ENCODE assay signal across 25 cellular contexts in genomic region chr16:25265968-25266367, GRCh38. TPM values are rescaled to one million over a fixed set of nuclear protein-coding genes. Genes with fewer than 3 reads are reported as not detected.
DNase-seq lines count a peak whose midpoint lies in the region; ATAC-seq, FAIRE-seq and TF ChIP-seq lines count a peak whose summit lies in the region.
"Had no signal": no experiment of that assay in that cellular context is flagged by ENCODE, and none has a peak within 500 bp of the region (broad histone marks: within the 10 kb centered on the region; RNA-seq: fewer than 3 reads in every experiment).

No MANE protein-coding gene starts in this region.

- H2AFZ ChIP-seq in SK-N-SH (ENCODE audit: low read depth) (no peak overlapping the region), H1 (ENCODE audit: low read length) (no peak overlapping the region), GM23248 (no peak overlapping the region)

- H3K9me3 ChIP-seq in SK-N-SH (no peaks in the 10 kb centered on the region), H1 (ENCODE audit: insufficient read depth in 2 of 2, low read depth in 1 of 2, low read length in 1 of 2) (no peaks in the 10 kb centered on the region), GM23248 (ENCODE audit: low read depth) (no peaks in the 10 kb centered on the region)
- no peaks in the 10 kb centered on the region for H3K9me3 ChIP-seq in naive thymus-derived CD4-positive, alpha-beta T cell (ENCODE audit: control insufficient read depth in 2 of 3, low read length in 3 of 3)
- H3K9me3 ChIP-seq: BE2C had no signal

- H2BK120ac ChIP-seq in H1 (replicated peaks; ENCODE audit: low read depth, low read length) = no peak overlapping the region

- in situ Hi-C loops in GM23248 (cut with MboI) = loop anchor here (25.0 kb wide), 1 partner anchor 1846 kb away; no protein-coding TSS in a partner anchor

- H3K27me3 ChIP-seq in SK-N-SH (ENCODE audit: insufficient read depth) (no peaks in the 10 kb centered on the region), H1 (replicated peaks in 1 of 4; ENCODE audit: control insufficient read depth in 3 of 4, extremely low read depth in 1 of 4, insufficient read depth in 3 of 4, low read length in 3 of 4) (no peaks in the 10 kb centered on the region), GM23248 (replicated peaks; ENCODE audit: insufficient read depth) (no peaks in the 10 kb centered on the region)
- H3K27me3 ChIP-seq in naive thymus-derived CD4-positive, alpha-beta T cell (ENCODE audit: control insufficient read depth in 2 of 2, insufficient read depth in 2 of 2, low read length in 2 of 2) = no peaks in the 10 kb centered on the region
- H3K27me3 ChIP-seq: BE2C; BLaER1 treated with 17β-estradiol and CSF1 and Interleukin-3, amounts not matched to agents 10 nM and 100 nM had no signal

- no peak overlapping the region for H3K4me2 ChIP-seq in SK-N-SH
- H3K4me2 ChIP-seq in H1 (ENCODE audit: insufficient read depth in 1 of 2, low read depth in 2 of 2, low read length in 2 of 2) = no peak overlapping the region
- no peak overlapping the region for H3K4me2 ChIP-seq in GM23248 (ENCODE audit: unreplicated experiment)
- H3K4me2 ChIP-seq: BLaER1 treated with 17β-estradiol and CSF1 and Interleukin-3, amounts not matched to agents 10 nM and 100 nM had no signal

- DNase-seq in SK-N-SH = no peak
- no peak for DNase-seq in H1 (ENCODE audit: low read depth in 1 of 2, low spot score in 2 of 2)
- no peak for DNase-seq in neural crest cell (ENCODE audit: low read depth, low spot score)
- DNase-seq in C1 segment of cervical spinal cord (lab: John Stamatoyannopoulos, UW) = no peak
- DNase-seq in naive thymus-derived CD4-positive, alpha-beta T cell = no peak
- DNase-seq in GM23248 = no peak
- DNase-seq: ACHN; AML-193; BE2C; Calu3; CD4-positive, alpha-beta memory T cell; COR-L47; DMS53; DMS79 treated with DMSO at 0.1 percent for 48 hours; GF-D8; H9; HFFc6 had no signal

- no peaks in the 10 kb centered on the region for H3K4me1 Mint-ChIP-seq in neural crest cell
- H3K4me1 Mint-ChIP-seq in naive thymus-derived CD4-positive, alpha-beta T cell = peaks cover 20 to 48% (median 37%) of the 10 kb centered on the region in 7 donors
- H3K4me1 Mint-ChIP-seq: H9 had no signal

- FAIRE-seq in H1 (lab: Jason Lieb, UNC) = no peak
- FAIRE-seq: A204.1, GM12891, GM18507 had no signal

- no peak overlapping the region for H2BK5ac ChIP-seq in H1 (ENCODE audit: low read depth, low read length)

- H3K27ac ChIP-seq in SK-N-SH (ENCODE audit: low read depth in 2 of 2, low read length in 1 of 2) = no peak overlapping the region
- no peak overlapping the region for H3K27ac ChIP-seq in H1 (ENCODE audit: low read depth, low read length)
- no peak overlapping the region for H3K27ac ChIP-seq in naive thymus-derived CD4-positive, alpha-beta T cell (ENCODE audit: low read depth, low read length)
- H3K27ac ChIP-seq in GM23248 = no peak overlapping the region
- H3K27ac ChIP-seq: 22Rv1; BLaER1 treated with 17β-estradiol and CSF1 and Interleukin-3, amounts not matched to agents 10 nM and 100 nM had no signal

- WGBS in SK-N-SH (ENCODE audit: low lambda C conversion rate) = 98% methylated on average over 2 of the region's 2 CpGs
- 96% methylated on average over 2 of the region's 2 CpGs; no CpG with 5 or more reads in 1 of the 2 experiments for WGBS in H1 (ENCODE audit: extremely low coverage in 1 of 2, insufficient coverage in 1 of 2, insufficient read length in 1 of 2, insufficient replicate concordance in 2 of 2, low coverage in 1 of 2, low lambda C conversion rate in 2 of 2, missing lambda C conversion rate in 1 of 2), 2 experiments
- WGBS in GM23248 (ENCODE audit: low coverage in 1 of 2, low lambda C conversion rate in 2 of 2, missing lambda C conversion rate in 2 of 2), 2 experiments = 95 to 98% methylated on average over 2 of the region's 2 CpGs

- H3K4me3 ChIP-seq in SK-N-SH (ENCODE audit: low read depth in 2 of 2, low read length in 1 of 2) (no peak overlapping the region), H1 (ENCODE audit: extremely low read depth in 1 of 4, insufficient read depth in 2 of 4, low read depth in 3 of 4, low read length in 4 of 4) (no peak overlapping the region), GM23248 (no peak overlapping the region)
- H3K4me3 ChIP-seq in naive thymus-derived CD4-positive, alpha-beta T cell (ENCODE audit: low read length) = no peak overlapping the region
- H3K4me3 ChIP-seq: BLaER1 treated with 17β-estradiol and CSF1 and Interleukin-3, amounts not matched to agents 10 nM and 100 nM had no signal

- ATAC-seq in SK-N-SH treated with all-trans-retinoic acid at 6 μM for 48 hours = no peak
- ATAC-seq in naive thymus-derived CD4-positive, alpha-beta T cell = no peak

- H4K91ac ChIP-seq in H1 (replicated peaks; ENCODE audit: insufficient read length, low read length) = no peak overlapping the region

- no peak overlapping the region for H3K4me3 Mint-ChIP-seq in neural crest cell
- no peak overlapping the region for H3K4me3 Mint-ChIP-seq in naive thymus-derived CD4-positive, alpha-beta T cell
- H3K4me3 Mint-ChIP-seq: H9, HFFc6 had no signal

- peaks cover 13% of the 10 kb centered on the region for H3K79me1 ChIP-seq in H1 (ENCODE audit: low read depth, low read length)

- peaks cover 2% of the 10 kb centered on the region for H3K9me3 Mint-ChIP-seq in neural crest cell
- peaks cover 0 to 2% (median 0%) of the 10 kb centered on the region in 11 donors for H3K9me3 Mint-ChIP-seq in naive thymus-derived CD4-positive, alpha-beta T cell
- H3K9me3 Mint-ChIP-seq: CD4-positive, alpha-beta memory T cell; H9; HFFc6 had no signal

- CTCF ChIA-PET in SK-N-SH (lab: Yijun Ruan, JAX) = interaction anchor here (3.4 kb wide), 1 partner anchor 10 kb away, joined by 12 read pairs; no protein-coding TSS in a partner anchor
- CTCF ChIA-PET in H1 (lab: Charles Lee; ENCODE audit: partially characterized antibody) = interaction anchor here (2.0 kb wide), 1 partner anchor 10 kb away, joined by 8 read pairs; no protein-coding TSS in a partner anchor
- CTCF ChIA-PET in naive thymus-derived CD4-positive, alpha-beta T cell (lab: Charles Lee) = interaction anchor here (0.7 to 1.9 kb wide), 4 partner anchors 11 to 589 kb away, joined by 3 to 11 read pairs (median 4); partner anchors contain the start of gene LCMT1

- H2BK15ac ChIP-seq in H1 (ENCODE audit: low read length) = no peak overlapping the region

- H3K79me2 ChIP-seq in SK-N-SH (ENCODE audit: insufficient read depth) (peaks cover 24% of the 10 kb centered on the region), H1 (ENCODE audit: control insufficient read depth in 1 of 2, insufficient read depth in 2 of 2, low read length in 2 of 2) (peaks cover 5 to 43% of the 10 kb centered on the region in 2 experiments), GM23248 (ENCODE audit: insufficient read depth) (peaks cover 61% of the 10 kb centered on the region)

- H3K4me1 ChIP-seq in SK-N-SH (ENCODE audit: control insufficient read depth in 1 of 2, insufficient read depth in 2 of 2, low read depth in 1 of 2, low read length in 1 of 2) = no peaks in the 10 kb centered on the region
- H3K4me1 ChIP-seq in H1 (replicated peaks in 1 of 4; ENCODE audit: control insufficient read depth in 3 of 4, insufficient read depth in 4 of 4, low read length in 3 of 4) = no peaks in the 10 kb centered on the region
- peaks cover 0 to under 1% of the 10 kb centered on the region in 2 donors for H3K4me1 ChIP-seq in naive thymus-derived CD4-positive, alpha-beta T cell (ENCODE audit: control insufficient read depth in 2 of 2, insufficient read depth in 2 of 2, low read length in 2 of 2)
- H3K4me1 ChIP-seq in GM23248 (ENCODE audit: insufficient read depth) = no peaks in the 10 kb centered on the region
- H3K4me1 ChIP-seq: BE2C had no signal

- H3K36me3 Mint-ChIP-seq in neural crest cell (ENCODE audit: low read depth) = peaks cover 28% of the 10 kb centered on the region
- H3K36me3 Mint-ChIP-seq in naive thymus-derived CD4-positive, alpha-beta T cell = peaks cover 0 to 46% (median 17%) of the 10 kb centered on the region in 5 donors

- intact Hi-C loops in naive thymus-derived CD4-positive, alpha-beta T cell (cut with micrococcal nuclease) = no loop called here

- no peak overlapping the region for H4K5ac ChIP-seq in H1 (ENCODE audit: insufficient read length, low read depth, low read length)

- H3K23ac ChIP-seq in H1 (ENCODE audit: insufficient read length) = no peak overlapping the region

- H2AK5ac ChIP-seq in H1 (ENCODE audit: low read depth, low read length) = no peak overlapping the region

- H2BK20ac ChIP-seq in H1 (ENCODE audit: low read length) = no peak overlapping the region

- peak overlapping the region; percentile 39 for H3K27ac Mint-ChIP-seq in neural crest cell (ENCODE audit: unreplicated experiment)
- no peak overlapping the region for H3K27ac Mint-ChIP-seq in naive thymus-derived CD4-positive, alpha-beta T cell
- H3K27ac Mint-ChIP-seq: HFFc6 had no signal

- no peak overlapping the region for H3K4ac ChIP-seq in H1 (replicated peaks; ENCODE audit: insufficient read length, low read depth, low read length)

- peaks cover 55% of the 10 kb centered on the region for H4K20me1 ChIP-seq in SK-N-SH (ENCODE audit: insufficient read depth)
- H4K20me1 ChIP-seq in H1 (replicated peaks in 1 of 2; ENCODE audit: control insufficient read depth in 1 of 2, insufficient read depth in 2 of 2, low read length in 2 of 2) = peaks cover 10 to 12% of the 10 kb centered on the region in 2 experiments
- peaks cover 21% of the 10 kb centered on the region for H4K20me1 ChIP-seq in GM23248 (ENCODE audit: insufficient read depth)

- H3K14ac ChIP-seq in H1 (ENCODE audit: insufficient read length) = no peak overlapping the region

- POLR2A ChIA-PET in SK-N-SH (lab: Yijun Ruan, JAX) (interaction anchor here (0.7 kb wide), 1 partner anchor 1074 kb away, joined by 3 read pairs; no protein-coding TSS in a partner anchor), H1 (lab: Charles Lee; ENCODE audit: partially characterized antibody) (interaction anchor here (0.7 to 1.5 kb wide), 2 partner anchors 11 to 52 kb away, joined by 3 read pairs; no protein-coding TSS in a partner anchor)
- POLR2A ChIA-PET in naive thymus-derived CD4-positive, alpha-beta T cell (lab: Charles Lee) = no interaction called here

- H3K18ac ChIP-seq in H1 (ENCODE audit: extremely low read depth, low read length) = no peak overlapping the region

- H3K27me3 Mint-ChIP-seq in neural crest cell (ENCODE audit: low read depth) = no peaks in the 10 kb centered on the region
- H3K27me3 Mint-ChIP-seq in naive thymus-derived CD4-positive, alpha-beta T cell = no peaks in the 10 kb centered on the region
- H3K27me3 Mint-ChIP-seq: CD4-positive, alpha-beta memory T cell had no signal

- H3K36me3 ChIP-seq in SK-N-SH (replicated peaks in 1 of 2; ENCODE audit: control insufficient read depth in 1 of 2, insufficient read depth in 2 of 2, low read length in 1 of 2) = peaks cover 4 to 8% of the 10 kb centered on the region in 2 experiments
- H3K36me3 ChIP-seq in H1 (ENCODE audit: control insufficient read depth in 2 of 4, insufficient read depth in 4 of 4, low read length in 3 of 4) = peaks cover 0 to 15% (median 2%) of the 10 kb centered on the region in 4 experiments; a peak in 4 of 8 replicates
- peaks cover 0 to 10% (median 0%) of the 10 kb centered on the region in 3 experiments for H3K36me3 ChIP-seq in naive thymus-derived CD4-positive, alpha-beta T cell (ENCODE audit: control insufficient read depth in 2 of 3, insufficient read depth in 3 of 3, low read length in 3 of 3)
- no peaks in the 10 kb centered on the region for H3K36me3 ChIP-seq in GM23248 (ENCODE audit: low read depth)
- H3K36me3 ChIP-seq: BE2C had no signal

- H3K9me2 ChIP-seq in SK-N-SH (no peaks in the 10 kb centered on the region), GM23248 (ENCODE audit: insufficient read depth) (no peaks in the 10 kb centered on the region)

- no peak for TF ChIP-seq EP300 in SK-N-SH (IDR thresholded peaks at IDR 0.05; ENCODE audit: borderline replicate concordance in 1 of 2, low read depth in 1 of 2, low read length in 1 of 2)
- no peak for TF ChIP-seq EP300 in Ishikawa (IDR thresholded peaks at IDR 0.05; ENCODE audit: borderline replicate concordance)
- TF ChIP-seq EP300 in H1 (IDR thresholded peaks at IDR 0.05; ENCODE audit: borderline replicate concordance in 1 of 2, low read depth in 2 of 2, low read length in 2 of 2) = no peak

- TF ChIP-seq CTCF in SK-N-SH (IDR thresholded peaks at IDR 0.05) (no peak), H1 (IDR thresholded peaks at IDR 0.05; ENCODE audit: control extremely low read depth in 1 of 3, insufficient read depth in 1 of 3, low read depth in 1 of 3, low read length in 3 of 3) (no peak), neural crest cell (conservative IDR thresholded peaks at IDR 0.05) (no peak)

- no peak overlapping the region for H3K56ac ChIP-seq in H1 (replicated peaks; ENCODE audit: insufficient read length, low read depth, low read length)

- H2BK12ac ChIP-seq in H1 (ENCODE audit: low read depth, low read length) = no peak overlapping the region

- TF ChIP-seq POLR2A in H1 (IDR thresholded peaks at IDR 0.05; ENCODE audit: control extremely low read depth in 1 of 2, low read depth in 2 of 2, low read length in 2 of 2) = no peak

- H3K23me2 ChIP-seq in H1 (ENCODE audit: low read depth, low read length) = no peaks in the 10 kb centered on the region

- no peak for TF ChIP-seq RAD21 in SK-N-SH (IDR thresholded peaks at IDR 0.05; ENCODE audit: low read length)
- TF ChIP-seq RAD21 in Ishikawa (IDR thresholded peaks at IDR 0.05; ENCODE audit: low read depth) = no peak
- no peak for TF ChIP-seq RAD21 in H1 (IDR thresholded peaks at IDR 0.05 in 1 of 2, conservative IDR thresholded peaks at IDR 0.05 in 1 of 2; ENCODE audit: low read depth in 2 of 2, low read length in 2 of 2)

- no peak overlapping the region for H4K8ac ChIP-seq in H1 (ENCODE audit: extremely low read depth, insufficient read depth, low read length)

- H3K9ac ChIP-seq in SK-N-SH (no peak overlapping the region), H1 (replicated peaks in 1 of 4; ENCODE audit: extremely low read depth in 1 of 4, low read depth in 3 of 4, low read length in 3 of 4) (no peak overlapping the region), GM23248 (no peak overlapping the region)
- H3K9ac ChIP-seq: BLaER1 treated with 17β-estradiol and CSF1 and Interleukin-3, amounts not matched to agents 10 nM and 100 nM had no signal

- H3F3A ChIP-seq in SK-N-SH (replicated peaks; ENCODE audit: insufficient read depth) = no peaks in the 10 kb centered on the region
- no peaks in the 10 kb centered on the region for H3F3A ChIP-seq in GM23248 (ENCODE audit: insufficient read depth)

RNA-seq across cellular contexts. Expression of gene ZKSCAN2, which starts 8.3 kb away (rescaled TPM):
- polyA plus RNA-seq in SK-N-SH (2012; rRNA removed) (1.6 and 1.9 TPM in 2 replicates), H1 (2011; rRNA removed) (2.2 and 2.6 TPM in 2 replicates), GM23248 (2016; fragmentation: Nextera tagmentation; extraction: Ambion mirVana) (1.0 and 1.2 TPM in 2 replicates)
- 1.6 TPM in 2 replicates for polyA plus RNA-seq in SK-N-SH (2012; cell fraction: cytosol; rRNA removed)
- polyA plus RNA-seq in SK-N-SH (2012; cell fraction: nucleus; rRNA removed) = 2.3 and 3.2 TPM in 2 replicates
- 11.0 and 11.6 TPM in 2 replicates for total RNA-seq in H1 (2021; fragmentation: NEBNext Ultra II Directional; extraction: Animal tissue kit (Norgen Biotek cat#: 25700))
- 3.0 TPM for polyA plus RNA-seq in H1 (2011; cell fraction: cytosol; rRNA removed)
- polyA plus RNA-seq in H1 (2011; cell fraction: nucleus; rRNA removed) = 4.6 TPM
- 4.3 to 5.5 TPM (median 4.8 TPM) in 4 replicates for polyA plus RNA-seq in H1 (2012, experiment 1 of 2)
- polyA plus RNA-seq in H1 (2012, experiment 2 of 2) = 0.47 TPM
- 4.5 TPM for polyA plus RNA-seq in H1 (2013, experiment 1 of 2)
- polyA plus RNA-seq in H1 (2013, experiment 2 of 2) = 4.5 TPM
- 13.6 and 14.7 TPM in 2 replicates for polyA minus RNA-seq in H1 (2011; rRNA and poly(A)+ RNA removed)
- polyA minus RNA-seq in H1 (2011; cell fraction: cytosol; rRNA and poly(A)+ RNA removed) = 12.3 TPM
- polyA minus RNA-seq in H1 (2011; cell fraction: nucleus; rRNA and poly(A)+ RNA removed) = 14.0 TPM
- total RNA-seq in neural crest cell = 25.5 and 25.8 TPM in 2 replicates
- total RNA-seq in naive thymus-derived CD4-positive, alpha-beta T cell = 1 to 10 TPM; 4.7 to 7.0 (median 5.2) TPM
- polyA plus RNA-seq in naive thymus-derived CD4-positive, alpha-beta T cell = 1 to 10 TPM; 1.5 to 2.1 TPM
- total RNA-seq in GM23248 (2014; rRNA removed; shearing (Covaris generic)) = 1.4 and 2.3 TPM in 2 replicates

RNA-seq across cellular contexts. Expression of gene AQP8, which starts 49.2 kb away (rescaled TPM):
- polyA plus RNA-seq in SK-N-SH (2012; rRNA removed) (0.03 TPM in 1 of 2 replicates, not detected in the other), H1 (2011; rRNA removed) (not detected in 2 replicates), GM23248 (2016; fragmentation: Nextera tagmentation; extraction: Ambion mirVana) (not detected in 2 replicates)
- not detected in 2 replicates for polyA plus RNA-seq in SK-N-SH (2012; cell fraction: cytosol; rRNA removed)
- polyA plus RNA-seq in SK-N-SH (2012; cell fraction: nucleus; rRNA removed) = 0.12 and 0.14 TPM in 2 replicates
- not detected in 2 replicates for total RNA-seq in H1 (2021; fragmentation: NEBNext Ultra II Directional; extraction: Animal tissue kit (Norgen Biotek cat#: 25700))
- polyA plus RNA-seq in H1 (2011; cell fraction: cytosol; rRNA removed) = not detected
- 0.09 TPM for polyA plus RNA-seq in H1 (2011; cell fraction: nucleus; rRNA removed)
- polyA plus RNA-seq in H1 (2012, experiment 1 of 2) = not detected in 4 replicates
- not detected for polyA plus RNA-seq in H1 (2012, experiment 2 of 2)
- polyA plus RNA-seq in H1 (2013, experiment 1 of 2) = 0.04 TPM
- not detected for polyA plus RNA-seq in H1 (2013, experiment 2 of 2)
- polyA minus RNA-seq in H1 (2011; rRNA and poly(A)+ RNA removed) = not detected in 2 replicates
- polyA minus RNA-seq in H1 (2011; cell fraction: cytosol; rRNA and poly(A)+ RNA removed) = not detected
- not detected for polyA minus RNA-seq in H1 (2011; cell fraction: nucleus; rRNA and poly(A)+ RNA removed)
- total RNA-seq in neural crest cell = not detected in 2 replicates
- under 1 TPM in 1 of 5 experiments, not detected in 4; 0.37 TPM for total RNA-seq in naive thymus-derived CD4-positive, alpha-beta T cell
- not detected for polyA plus RNA-seq in naive thymus-derived CD4-positive, alpha-beta T cell
- total RNA-seq in GM23248 (2014; rRNA removed; shearing (Covaris generic)) = not detected in 2 replicates
- total RNA-seq: Calu3; CD4-positive, alpha-beta memory T cell; Daoy; H9; HFFc6 had no signal
- polyA plus RNA-seq: CD4-positive, alpha-beta memory T cell had no signal

Comparison
In these comparisons a context has a peak if more than half of its experiments do, and no peak if none do; other contexts are left out.
1. Of the 17 proteins assayed by ChIP-seq in both H1 and SK-N-SH: peak only in H1: USF2; only in SK-N-SH: none; in both: none; in neither: 16.